In the genomic region with DNA sequence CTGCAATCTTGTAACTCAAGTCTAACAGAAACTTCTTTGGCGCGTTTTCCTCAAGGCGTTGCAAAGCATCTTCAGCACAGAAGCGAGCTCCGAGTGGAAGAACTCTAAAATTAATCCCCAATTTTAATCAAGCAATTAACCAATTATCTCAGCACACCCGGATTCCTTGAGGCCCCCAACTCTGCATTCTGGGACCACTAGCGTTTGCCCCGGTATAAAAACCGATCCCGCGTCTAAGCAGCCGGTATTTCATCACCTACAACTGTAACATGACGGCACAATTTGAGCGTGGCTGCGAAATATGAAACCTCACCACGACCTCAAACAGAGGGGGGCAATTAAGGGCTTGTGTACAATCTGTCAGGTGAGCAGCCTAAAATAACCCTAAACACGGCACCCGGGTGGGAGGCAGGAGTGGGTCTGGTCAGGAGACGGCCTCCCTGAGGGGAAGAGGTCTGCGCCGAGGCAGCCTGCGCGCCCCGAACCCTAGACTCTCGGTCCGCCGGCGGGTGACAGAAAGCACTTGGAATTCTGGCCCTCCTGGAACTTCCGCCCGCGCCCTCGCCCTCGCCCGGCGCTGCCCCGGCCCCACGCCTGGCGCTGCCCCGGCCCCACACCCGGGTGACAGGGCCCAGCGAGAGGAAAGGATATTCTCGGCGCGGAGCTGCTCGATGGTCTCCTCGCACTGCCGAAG, we compare ENCODE assay signal across 8 cellular contexts. TPM values are rescaled to one million over a fixed set of nuclear protein-coding genes. Genes with fewer than 3 reads are reported as not detected.
DNase-seq lines count a peak whose midpoint lies in the region; ATAC-seq and TF ChIP-seq lines count a peak whose summit lies in the region.

No MANE protein-coding gene starts in this region.

- WGBS in mesendoderm (ENCODE audit: extremely low coverage, insufficient coverage, low lambda C conversion rate), result no CpG with 5 or more reads among the region's 47 CpGs

- POLR2A ChIA-PET in AG04449 (lab: Yijun Ruan, JAX), result interaction anchor here (0.7 to 2.8 kb wide), 9 partner anchors 11 to 101 kb away, joined by 3 to 16 read pairs (median 3); partner anchors contain the start of genes KNTC1 and RSRC2
- POLR2A ChIA-PET in activated CD4-positive, alpha-beta memory T cell treated with anti-CD3 and anti-CD28 coated beads for 36 hours (lab: Charles Lee), result interaction anchor here (0.6 to 14.9 kb wide), 19 partner anchors 9 to 339 kb away, joined by 3 to 215 read pairs (median 5); partner anchors contain the start of genes DENR, DIABLO, KNTC1 and RSRC2

- H3K27me3 Mint-ChIP-seq in activated CD4-positive, alpha-beta memory T cell treated with anti-CD3 and anti-CD28 coated beads for 36 hours, result no peaks in the 10 kb centered on the region
- H3K27me3 Mint-ChIP-seq in effector memory CD8-positive, alpha-beta T cell, result no peaks in the 10 kb centered on the region

- H3K36me3 Mint-ChIP-seq in activated CD4-positive, alpha-beta memory T cell treated with anti-CD3 and anti-CD28 coated beads for 36 hours, result peaks cover 31% of the 10 kb centered on the region
- H3K36me3 Mint-ChIP-seq in effector memory CD8-positive, alpha-beta T cell (ENCODE audit: insufficient read depth), result peaks cover 57% of the 10 kb centered on the region

- no peak overlapping the region for H4K5ac ChIP-seq in mesendoderm (ENCODE audit: low read length)

- H3K4me1 ChIP-seq in mesendoderm (ENCODE audit: control insufficient read depth, low read depth, low read length), result no peaks in the 10 kb centered on the region

- H4K8ac ChIP-seq in mesendoderm (ENCODE audit: low read depth, low read length), result no peak overlapping the region

- H3K79me1 ChIP-seq in mesendoderm (ENCODE audit: low read length), result no peaks in the 10 kb centered on the region

- intact Hi-C loops in activated CD4-positive, alpha-beta memory T cell treated with anti-CD3 and anti-CD28 coated beads for 36 hours (cut with micrococcal nuclease), result loop anchor here (1.0 to 2.0 kb wide), 3 partner anchors 47 to 146 kb away; no protein-coding TSS in a partner anchor

- H3K9me3 Mint-ChIP-seq in activated CD4-positive, alpha-beta memory T cell treated with anti-CD3 and anti-CD28 coated beads for 36 hours, result no peaks in the 10 kb centered on the region
- no peaks in the 10 kb centered on the region for H3K9me3 Mint-ChIP-seq in effector memory CD8-positive, alpha-beta T cell

- peak overlapping the region; percentile 98 for H3K4me3 Mint-ChIP-seq in activated CD4-positive, alpha-beta memory T cell treated with anti-CD3 and anti-CD28 coated beads for 36 hours
- H3K4me3 Mint-ChIP-seq in effector memory CD8-positive, alpha-beta T cell, result peak overlapping the region; percentile 95 to 97

- H3K79me2 ChIP-seq in mesendoderm (ENCODE audit: control insufficient read depth, insufficient read depth, low read length), result peaks cover 8% of the 10 kb centered on the region

- peak overlapping the region; percentile 41 for H2BK5ac ChIP-seq in mesendoderm (ENCODE audit: low read length)

- CTCF ChIA-PET in AG04449 (lab: Yijun Ruan, JAX), result interaction anchor here (0.9 to 6.7 kb wide), 8 partner anchors 11 to 162 kb away, joined by 3 to 51 read pairs (median 8); partner anchors contain the start of genes KNTC1 and RSRC2
- CTCF ChIA-PET in activated CD4-positive, alpha-beta memory T cell treated with anti-CD3 and anti-CD28 coated beads for 36 hours (lab: Charles Lee), result interaction anchor here (0.6 to 5.5 kb wide), 9 partner anchors 10 to 1140 kb away, joined by 3 to 55 read pairs (median 3); partner anchors contain the start of genes KNTC1 and RSRC2

- H3K27me3 ChIP-seq in mesendoderm (ENCODE audit: insufficient read depth, low read length, poor library complexity), result no peaks in the 10 kb centered on the region

- no peak overlapping the region for H2AK5ac ChIP-seq in mesendoderm (ENCODE audit: low read length)

- peak overlapping the region; percentile 96 for H3K9ac ChIP-seq in mesendoderm (ENCODE audit: low read length)

- peak overlapping the region; percentile 85 for H3K18ac ChIP-seq in mesendoderm (ENCODE audit: low read length)

- H3K27ac ChIP-seq in mesendoderm (ENCODE audit: low read depth, low read length), result peak overlapping the region; percentile 98

- DNase-seq in AG04449 (ENCODE audit: low read depth, low spot score), result no peak
- DNase-seq in NCI-H510A (lab: John Stamatoyannopoulos, UW), result peak; percentile 47
- peak; percentile 55 for DNase-seq in activated CD4-positive, alpha-beta memory T cell treated with anti-CD3 and anti-CD28 coated beads for 36 hours
- peak; percentile 38 to 50 (median 44) for DNase-seq in effector memory CD8-positive, alpha-beta T cell
- peak; percentile 76 for DNase-seq in mesendoderm
- peak; percentile 2 to 16 for DNase-seq in stimulated activated CD8-positive, alpha-beta memory T cell treated with anti-CD3 and anti-CD28 coated beads, Interleukin-7, amount 100 ng/mL, for 48 hours (ENCODE audit: extremely low read depth in 1 of 2, low read depth in 1 of 2)

- H3K4me3 ChIP-seq in AG04449 (ENCODE audit: low read depth, low read length), result peak overlapping the region; percentile 89
- H3K4me3 ChIP-seq in mesendoderm (ENCODE audit: low read length), result peak overlapping the region; percentile 88

- no peak overlapping the region for H3K23ac ChIP-seq in mesendoderm (ENCODE audit: low read length)

- H3K4ac ChIP-seq in mesendoderm (ENCODE audit: low read depth, low read length), result peak overlapping the region; percentile 88

- peak overlapping the region; percentile 99 for H3K27ac Mint-ChIP-seq in activated CD4-positive, alpha-beta memory T cell treated with anti-CD3 and anti-CD28 coated beads for 36 hours
- peak overlapping the region; percentile 95 to 98 for H3K27ac Mint-ChIP-seq in effector memory CD8-positive, alpha-beta T cell

- peak overlapping the region; percentile 97 for H3K56ac ChIP-seq in mesendoderm (ENCODE audit: low read length)

- no peaks in the 10 kb centered on the region for H3K36me3 ChIP-seq in mesendoderm (ENCODE audit: control insufficient read depth, insufficient read depth, low read length)

- no peak for TF ChIP-seq CTCF in AG04449 (IDR thresholded peaks at IDR 0.05; ENCODE audit: insufficient read depth, low read length, missing control alignments)

- H2BK15ac ChIP-seq in mesendoderm (replicated peaks; ENCODE audit: low read depth), result no peak overlapping the region

- peak overlapping the region; percentile 45 for H3K4me2 ChIP-seq in mesendoderm (ENCODE audit: low read length)

- H3K4me1 Mint-ChIP-seq in activated CD4-positive, alpha-beta memory T cell treated with anti-CD3 and anti-CD28 coated beads for 36 hours (ENCODE audit: low read depth), result peaks cover 33% of the 10 kb centered on the region
- H3K4me1 Mint-ChIP-seq in effector memory CD8-positive, alpha-beta T cell (ENCODE audit: low read depth in 2 of 2), result peaks cover 26 to 35% of the 10 kb centered on the region in 2 donors

- peak; percentile 2 for ATAC-seq in GM19025 (IDR thresholded peaks at IDR 0.05; ENCODE audit: low read depth, unreplicated experiment)
- ATAC-seq in HG03280 (IDR thresholded peaks at IDR 0.05; ENCODE audit: unreplicated experiment), result peak; percentile 3
- peak; percentile 44 for ATAC-seq in effector memory CD8-positive, alpha-beta T cell (replicated peaks)

- H2BK120ac ChIP-seq in mesendoderm (ENCODE audit: low read depth, low read length), result no peak overlapping the region

RNA-seq across cellular contexts. Expression of gene ZCCHC8, which starts 0.6 kb away (rescaled TPM):
- total RNA-seq in activated CD4-positive, alpha-beta memory T cell treated with anti-CD3 and anti-CD28 coated beads for 36 hours, result 10 to 100 TPM; 27.7 to 28.5 TPM
- 20.0 TPM for polyA plus RNA-seq in mesendoderm (2013, experiment 1 of 2)
- 20.7 TPM for polyA plus RNA-seq in mesendoderm (2013, experiment 2 of 2)

RNA-seq across cellular contexts. Expression of gene RSRC2, which starts 26.6 kb away (rescaled TPM):
- total RNA-seq in activated CD4-positive, alpha-beta memory T cell treated with anti-CD3 and anti-CD28 coated beads for 36 hours, result 100 to 1,000 TPM; 106 to 115 TPM
- polyA plus RNA-seq in mesendoderm (2013, experiment 1 of 2), result 101 TPM
- 101 TPM for polyA plus RNA-seq in mesendoderm (2013, experiment 2 of 2)

RNA-seq across cellular contexts. Expression of gene KNTC1, which starts 26.9 kb away (rescaled TPM):
- 100 to 1,000 TPM; 136 to 147 TPM for total RNA-seq in activated CD4-positive, alpha-beta memory T cell treated with anti-CD3 and anti-CD28 coated beads for 36 hours
- 74.4 TPM for polyA plus RNA-seq in mesendoderm (2013, experiment 1 of 2)
- polyA plus RNA-seq in mesendoderm (2013, experiment 2 of 2), result 79.7 TPM
